Comparison of ENCODE assay signal across 8 cellular contexts in the genomic region with DNA sequence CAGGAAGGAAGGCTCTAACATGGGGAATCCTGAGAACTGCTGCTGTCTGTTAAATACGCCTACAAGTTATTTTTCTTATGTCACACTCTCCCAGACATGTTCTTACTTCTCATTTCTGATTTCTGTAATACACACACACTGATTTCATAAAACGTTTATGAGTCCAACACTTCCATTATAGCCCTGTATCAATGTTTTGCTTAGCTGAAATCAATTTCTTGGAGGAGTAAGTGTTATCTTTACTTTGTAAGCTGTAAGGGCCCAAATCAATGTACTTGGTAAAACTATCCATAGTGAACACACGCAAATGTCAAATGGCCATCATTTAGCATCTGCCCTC. TPM values are rescaled to one million over a fixed set of nuclear protein-coding genes. Genes with fewer than 3 reads are reported as not detected.
A peak's percentile ranks its signal among the peaks of the same experiment; 100 is the strongest.
DNase-seq lines count a peak whose midpoint lies in the region; ATAC-seq and TF ChIP-seq lines count a peak whose summit lies in the region.

No MANE protein-coding gene starts in this region.

- TF ChIP-seq CTCF in AG04449 (IDR thresholded peaks at IDR 0.05; ENCODE audit: insufficient read depth, low read length, missing control alignments) = no peak
- TF ChIP-seq CTCF in choroid plexus epithelial cell (conservative IDR thresholded peaks at IDR 0.05; ENCODE audit: low read depth, low read length) = no peak

- peaks cover 29 to 36% (median 34%) of the 10 kb centered on the region in 3 donors for H3K4me1 Mint-ChIP-seq in naive B cell

- peak overlapping the region; percentile 85 to 95 (median 92) for H3K4me3 Mint-ChIP-seq in naive B cell

- H3K27me3 Mint-ChIP-seq in naive B cell = no peaks in the 10 kb centered on the region

- CTCF ChIA-PET in AG04449 (lab: Yijun Ruan, JAX) = interaction anchor here (1.2 kb wide), 1 partner anchor 12 kb away, joined by 3 read pairs; no protein-coding TSS in a partner anchor

- POLR2A ChIA-PET in AG04449 (lab: Yijun Ruan, JAX) = interaction anchor here (1.0 kb wide), 1 partner anchor 18 kb away, joined by 4 read pairs; no protein-coding TSS in a partner anchor

- DNase-seq in AG04449 (ENCODE audit: low read depth, low spot score) (no peak), choroid plexus epithelial cell (ENCODE audit: low read depth) (no peak), naive B cell (no peak), ureter (ENCODE audit: low spot score) (no peak), NK-92 (lab: John Stamatoyannopoulos, UW; ENCODE audit: unreplicated experiment) (no peak), pons (ENCODE audit: low spot score) (no peak)
- no peak for DNase-seq in Jurkat, Clone E6-1 (ENCODE audit: low read depth, low spot score)

- ATAC-seq in naive B cell (ENCODE audit: low read depth in 2 of 2) (peak; percentile 17 to 22), HG03196 (IDR thresholded peaks at IDR 0.05; ENCODE audit: unreplicated experiment) (no peak)

- H3K4me3 ChIP-seq in AG04449 (ENCODE audit: low read depth, low read length) (peak overlapping the region; percentile 82), choroid plexus epithelial cell (ENCODE audit: low read depth, low read length) (peak overlapping the region; percentile 80)
- peak overlapping the region; percentile 87 for H3K4me3 ChIP-seq in Jurkat, Clone E6-1 (ENCODE audit: low read length)

- H3K36me3 Mint-ChIP-seq in naive B cell = peaks cover 5 to 9% of the 10 kb centered on the region in 2 donors

- H3K27ac Mint-ChIP-seq in naive B cell = peak overlapping the region; percentile 98 to 99 (median 99)

- H3K9me3 Mint-ChIP-seq in naive B cell = no peaks in the 10 kb centered on the region

RNA-seq across cellular contexts. Expression of gene NARF, which starts 0.8 kb away (rescaled TPM):
- 173 TPM for polyA plus RNA-seq in Jurkat, Clone E6-1 (2012; ENCODE audit: insufficient read depth, insufficient read length)
- 100 to 1,000 TPM in 3 of 6 donors, 10 to 100 TPM in 3; 72.3 to 137 (median 95.0) TPM for polyA plus RNA-seq in naive B cell (ENCODE audit: low read depth in 6 of 6)
- total RNA-seq in ureter = 48.2 TPM

RNA-seq across cellular contexts. Expression of gene CYBC1, which starts 7.2 kb away (rescaled TPM):
- polyA plus RNA-seq in Jurkat, Clone E6-1 (2012; ENCODE audit: insufficient read depth, insufficient read length) = 168 TPM
- polyA plus RNA-seq in naive B cell (ENCODE audit: low read depth in 6 of 6) = 100 to 1,000 TPM; 274 to 340 (median 303) TPM
- total RNA-seq in ureter = 98.0 TPM

RNA-seq across cellular contexts. Expression of gene OGFOD3, which starts 39.4 kb away (rescaled TPM):
- polyA plus RNA-seq in Jurkat, Clone E6-1 (2012; ENCODE audit: insufficient read depth, insufficient read length) = 45.0 TPM
- polyA plus RNA-seq in naive B cell (ENCODE audit: low read depth in 6 of 6) = 10 to 100 TPM; 22.8 to 31.6 (median 26.1) TPM
- 31.9 TPM for total RNA-seq in ureter

RNA-seq across cellular contexts. Expression of gene HEXD, which starts 39.6 kb away (rescaled TPM):
- 33.1 TPM for polyA plus RNA-seq in Jurkat, Clone E6-1 (2012; ENCODE audit: insufficient read depth, insufficient read length)
- polyA plus RNA-seq in naive B cell (ENCODE audit: low read depth in 6 of 6) = 10 to 100 TPM; 10.8 to 30.5 (median 18.2) TPM
- 44.5 TPM for total RNA-seq in ureter
